37 cellular contexts compared by ENCODE assay signal in the genomic region with DNA sequence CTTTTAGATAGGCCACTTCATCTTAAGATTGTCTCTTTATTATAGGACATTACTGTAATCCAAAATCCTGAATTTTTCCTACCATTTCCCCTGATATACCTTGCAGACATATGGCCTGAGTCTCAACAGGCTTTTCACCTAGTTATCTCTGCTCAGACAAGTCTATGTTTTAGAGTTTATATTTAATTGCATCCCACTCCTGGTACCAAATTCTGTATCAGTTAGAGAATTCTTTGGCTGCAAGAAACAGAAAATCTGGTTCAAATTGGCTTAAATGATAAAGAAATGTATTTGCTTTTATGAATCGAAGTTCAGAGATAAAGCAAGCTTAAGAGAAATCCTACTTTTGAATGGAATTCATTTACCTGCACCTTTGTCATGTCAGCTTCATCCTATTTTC.
DNase-seq lines count a peak whose midpoint lies in the region; ATAC-seq, FAIRE-seq and TF ChIP-seq lines count a peak whose summit lies in the region.
"Had no signal": no experiment of that assay in that cellular context is flagged by ENCODE, and none has a peak within 500 bp of the region (broad histone marks: within the 10 kb centered on the region; RNA-seq: fewer than 3 reads in every experiment).

No MANE protein-coding gene starts in this region.

- no peak for TF ChIP-seq POLR2A in K562 (conservative IDR thresholded peaks at IDR 0.05)

- H4K20me1 ChIP-seq in K562 (replicated peaks; ENCODE audit: control insufficient read depth, insufficient read depth, low read length), result no peaks in the 10 kb centered on the region
- H4K20me1 ChIP-seq: BLaER1; BLaER1 treated with 17β-estradiol and CSF1 and Interleukin-3, amounts not matched to agents 10 nM and 100 nM had no signal

- 0% methylated on average over 1 of the region's 1 CpG for WGBS in K562 (ENCODE audit: insufficient coverage, low coverage, missing lambda C conversion rate)

- H3K4me1 Mint-ChIP-seq in activated T-cell treated with anti-CD3 and anti-CD28 coated beads, Interleukin-2, amount 50 U/mL, for 72 hours (ENCODE audit: low read depth), result no peaks in the 10 kb centered on the region
- H3K4me1 Mint-ChIP-seq: B cell; CD14-positive monocyte; CD4-positive, alpha-beta memory T cell; CD4-positive, CD25-positive, alpha-beta regulatory T cell; CD8-positive, alpha-beta memory T cell had no signal

- no peak for FAIRE-seq in K562 (lab: Jason Lieb, UNC)
- FAIRE-seq: A204.1, D721Med had no signal

- no peak overlapping the region for H3K4me3 Mint-ChIP-seq in activated T-cell treated with anti-CD3 and anti-CD28 coated beads, Interleukin-2, amount 50 U/mL, for 72 hours
- H3K4me3 Mint-ChIP-seq: B cell; CD14-positive monocyte; CD4-positive, alpha-beta memory T cell; CD4-positive, alpha-beta T cell; CD4-positive, CD25-positive, alpha-beta regulatory T cell; CD8-positive, alpha-beta memory T cell; CD8-positive, alpha-beta T cell had no signal

- H3K9ac ChIP-seq in adipocyte (ENCODE audit: low read length) (no peak overlapping the region), K562 (ENCODE audit: insufficient read depth in 1 of 2, low read depth in 2 of 2, low read length in 2 of 2) (no peak overlapping the region)
- H3K9ac ChIP-seq: BLaER1; BLaER1 treated with 17β-estradiol and CSF1 and Interleukin-3, amounts not matched to agents 10 nM and 100 nM had no signal

- DNase-seq in adipocyte (ENCODE audit: low read depth), result no peak
- no peak for DNase-seq in K562 (ENCODE audit: extremely low read depth in 1 of 4, low spot score in 3 of 4)
- no peak for DNase-seq in omental fat pad (ENCODE audit: low spot score)
- DNase-seq in H4 (ENCODE audit: low spot score), result no peak
- no peak for DNase-seq in activated T-cell treated with anti-CD3 and anti-CD28 coated beads, Interleukin-2, amount 50 U/mL, for 72 hours
- no peak for DNase-seq in mucosa of gallbladder (ENCODE audit: low spot score)
- DNase-seq: 8988T; ACHN; AML-193; BE2C; C1 segment of cervical spinal cord; Caco-2; Calu3; CD4-positive, alpha-beta memory T cell; CD4-positive, alpha-beta T cell; CD4-positive, CD25-positive, alpha-beta regulatory T cell; CD8-positive, alpha-beta memory T cell; CD8-positive, alpha-beta T cell; COR-L47; DMS 273 treated with DMSO at 0.1 percent for 48 hours; DMS153; DMS53; DMS79; DMS79 treated with DMSO at 0.1 percent for 48 hours; DND-41; EL had no signal

- H3K4me3 ChIP-seq in HEK293 (ENCODE audit: low read depth, low read length), result no peak overlapping the region
- H3K4me3 ChIP-seq in adipocyte (ENCODE audit: low read length), result peak overlapping the region; percentile 18
- no peak overlapping the region for H3K4me3 ChIP-seq in K562
- H3K4me3 ChIP-seq: A549; BLaER1; BLaER1 treated with 17β-estradiol and CSF1 and Interleukin-3, amounts not matched to agents 10 nM and 100 nM had no signal

- peaks cover 16% of the 10 kb centered on the region for H3K27me3 Mint-ChIP-seq in activated T-cell treated with anti-CD3 and anti-CD28 coated beads, Interleukin-2, amount 50 U/mL, for 72 hours (ENCODE audit: low read depth)

- no peaks in the 10 kb centered on the region for H3K9me3 ChIP-seq in HEK293 (ENCODE audit: control insufficient read depth, insufficient read depth, low read depth, low read length)
- peaks cover 18% of the 10 kb centered on the region for H3K9me3 ChIP-seq in adipocyte (ENCODE audit: control insufficient read depth, low read length)
- H3K9me3 ChIP-seq in K562 (replicated peaks; ENCODE audit: control insufficient read depth, insufficient read depth, low read depth, low read length), result no peaks in the 10 kb centered on the region
- H3K9me3 ChIP-seq: BE2C had no signal

- intact Hi-C loops in K562 (cut with micrococcal nuclease), result no loop called here

- TF ChIP-seq CTCF in HEK293 (tag by site-specific recombination; IDR thresholded peaks at IDR 0.05) (no peak), VCaP (conservative IDR thresholded peaks at IDR 0.05) (no peak), K562 (IDR thresholded peaks at IDR 0.05 in 2 of 3, conservative IDR thresholded peaks at IDR 0.05 in 1 of 3; ENCODE audit: insufficient read depth in 2 of 3, low read depth in 1 of 3, low read length in 3 of 3) (no peak), omental fat pad (IDR thresholded peaks at IDR 0.05) (no peak)

- H3K9me1 ChIP-seq in K562 (ENCODE audit: control insufficient read depth, insufficient read depth, low read length), result no peaks in the 10 kb centered on the region

- no peaks in the 10 kb centered on the region for H3K4me1 ChIP-seq in HEK293 (ENCODE audit: control insufficient read depth, insufficient read depth, low read length)
- H3K4me1 ChIP-seq in adipocyte (ENCODE audit: control insufficient read depth, insufficient read depth, low read length), result peaks cover 10% of the 10 kb centered on the region
- no peaks in the 10 kb centered on the region; a peak in 1 of 5 replicates for H3K4me1 ChIP-seq in K562 (replicated peaks in 1 of 2; ENCODE audit: control insufficient read depth in 2 of 2, insufficient read depth in 2 of 2, low read length in 2 of 2)
- H3K4me1 ChIP-seq: BE2C, BLaER1, Caco-2 had no signal

- CTCF ChIA-PET in HEK293 (lab: Yijun Ruan, JAX), result interaction anchor here (0.6 to 1.6 kb wide), 2 partner anchors 137 to 302 kb away, joined by 3 to 5 read pairs; no protein-coding TSS in a partner anchor
- CTCF ChIA-PET in K562 (lab: Yijun Ruan, JAX; ENCODE audit: low intra/inter-chr PET ratio), result no interaction called here

- H3K36me3 ChIP-seq in HEK293 (ENCODE audit: control insufficient read depth in 2 of 2, insufficient read depth in 1 of 2, low read length in 2 of 2), result no peaks in the 10 kb centered on the region
- no peaks in the 10 kb centered on the region for H3K36me3 ChIP-seq in adipocyte (ENCODE audit: control insufficient read depth, insufficient read depth, low read length, severe bottlenecking)
- no peaks in the 10 kb centered on the region for H3K36me3 ChIP-seq in K562 (ENCODE audit: control insufficient read depth, insufficient read depth, low read length)
- H3K36me3 ChIP-seq: BE2C; BLaER1; BLaER1 treated with 17β-estradiol and CSF1 and Interleukin-3, amounts not matched to agents 10 nM and 100 nM had no signal

- no peak overlapping the region for H3K27ac ChIP-seq in HEK293 (ENCODE audit: extremely low read depth, low read depth, low read length)
- H3K27ac ChIP-seq in VCaP, result peak overlapping the region; percentile 40
- no peak overlapping the region for H3K27ac ChIP-seq in K562 (ENCODE audit: extremely low read depth, low read depth, low read length)
- H3K27ac ChIP-seq: 22Rv1; A549; BLaER1; BLaER1 treated with 17β-estradiol and CSF1 and Interleukin-3, amounts not matched to agents 10 nM and 100 nM; C4-2B had no signal

- no peak for TF ChIP-seq RAD21 in K562 (CRISPR knock-in tag; conservative IDR thresholded peaks at IDR 0.05 in 1 of 2, IDR thresholded peaks at IDR 0.05 in 1 of 2)

- no peak for TF ChIP-seq EP300 in K562 (IDR thresholded peaks at IDR 0.05; ENCODE audit: low read length)

- no peaks in the 10 kb centered on the region for H3K79me2 ChIP-seq in K562 (ENCODE audit: control insufficient read depth, insufficient read depth, low read length)

- H3K36me3 Mint-ChIP-seq in activated T-cell treated with anti-CD3 and anti-CD28 coated beads, Interleukin-2, amount 50 U/mL, for 72 hours (ENCODE audit: insufficient read depth in 2 of 2), result peaks cover 4 to 5% of the 10 kb centered on the region in 2 donors
- H3K36me3 Mint-ChIP-seq: CD14-positive monocyte; CD4-positive, CD25-positive, alpha-beta regulatory T cell; CD8-positive, alpha-beta T cell had no signal

- ATAC-seq in K562 (no peak), omental fat pad (ENCODE audit: low FRiP score) (no peak)
- ATAC-seq in activated T-cell treated with anti-CD3 and anti-CD28 coated beads, Interleukin-2, amount 50 U/mL, for 72 hours (replicated peaks in 1 of 2), result no peak
- ATAC-seq: A549; CD8-positive, alpha-beta T cell had no signal

- peaks cover 3 to 11% of the 10 kb centered on the region in 2 donors for H3K9me3 Mint-ChIP-seq in activated T-cell treated with anti-CD3 and anti-CD28 coated beads, Interleukin-2, amount 50 U/mL, for 72 hours
- H3K9me3 Mint-ChIP-seq: CD4-positive, alpha-beta T cell had no signal

- no peak overlapping the region for H2AFZ ChIP-seq in K562 (ENCODE audit: low read depth, low read length)

- no TSS peak for BruUV-seq in K562 (replicated peaks; lab: Mats Ljungman, UMichigan)

- H3K27me3 ChIP-seq in adipocyte (replicated peaks; ENCODE audit: control insufficient read depth, insufficient read depth, low read length), result no peaks in the 10 kb centered on the region
- peaks cover under 1 to 3% of the 10 kb centered on the region in 2 experiments; a peak in 2 of 5 replicates for H3K27me3 ChIP-seq in K562 (ENCODE audit: control insufficient read depth in 2 of 2, insufficient read depth in 2 of 2, low read length in 2 of 2)
- H3K27me3 ChIP-seq: BE2C; BLaER1; BLaER1 treated with 17β-estradiol and CSF1 and Interleukin-3, amounts not matched to agents 10 nM and 100 nM had no signal

- POLR2A ChIA-PET in HEK293 (lab: Yijun Ruan, JAX), result no interaction called here
- POLR2A ChIA-PET in K562 (lab: Yijun Ruan, JAX), result no interaction called here

- no peak overlapping the region for H3K27ac Mint-ChIP-seq in activated T-cell treated with anti-CD3 and anti-CD28 coated beads, Interleukin-2, amount 50 U/mL, for 72 hours
- H3K27ac Mint-ChIP-seq: B cell; CD14-positive monocyte; CD4-positive, alpha-beta memory T cell; CD4-positive, alpha-beta T cell; CD8-positive, alpha-beta memory T cell; CD8-positive, alpha-beta T cell had no signal

- in situ Hi-C loops in K562 (cut with MboI), result no loop called here

- H3K4me2 ChIP-seq in K562 (ENCODE audit: insufficient read depth, low read length), result no peak overlapping the region
- H3K4me2 ChIP-seq: A549, BLaER1 had no signal

TF ChIP-seq in HEK293, 187 proteins besides CTCF, POLR2A, EP300 and RAD21:
- TF ChIP-seq KLF9 (tag by site-specific recombination; IDR thresholded peaks at IDR 0.05; ENCODE audit: low read depth), result no peak
- TF ChIP-seq ZNF707 (tag by site-specific recombination; IDR thresholded peaks at IDR 0.05), result peak; percentile 93

TF ChIP-seq in K562, 482 proteins besides CTCF, POLR2A, EP300 and RAD21:
- TF ChIP-seq ZNF707 (CRISPR knock-in tag; conservative IDR thresholded peaks at IDR 0.05) (peak; percentile 92), ZNF197 (CRISPR knock-in tag; IDR thresholded peaks at IDR 0.05; ENCODE audit: low read depth) (no peak), ZNF174 (CRISPR knock-in tag; IDR thresholded peaks at IDR 0.05) (no peak), U2AF1 (optimal IDR thresholded peaks at IDR 0.05; ENCODE audit: low read depth, low read length) (no peak), SMARCB1 (IDR thresholded peaks at IDR 0.05; ENCODE audit: insufficient read length, low read depth) (no peak), DNMT1 (IDR thresholded peaks at IDR 0.05) (no peak), ZKSCAN1 (IDR thresholded peaks at IDR 0.05; ENCODE audit: low read depth, low read length) (no peak)
